8 cellular contexts compared by ENCODE assay signal in genomic region chr5:157917909-157918809, GRCh38. TPM values are rescaled to one million over a fixed set of nuclear protein-coding genes. Genes with fewer than 3 reads are reported as not detected.
DNase-seq lines count a peak whose midpoint lies in the region; ATAC-seq, FAIRE-seq and TF ChIP-seq lines count a peak whose summit lies in the region.

No MANE protein-coding gene starts in this region.

- no peaks in the 10 kb centered on the region for H3K9me3 ChIP-seq in A549

- H3K27me3 Mint-ChIP-seq in glutamatergic neuron (ENCODE audit: unreplicated experiment): no peaks in the 10 kb centered on the region

- TF ChIP-seq POLR2A in A549 (IDR thresholded peaks at IDR 0.05; ENCODE audit: low read length): no peak
- TF ChIP-seq POLR2A in GM12891 (IDR thresholded peaks at IDR 0.05; ENCODE audit: low read depth, low read length): no peak

- peaks cover 8% of the 10 kb centered on the region; the same call in 1 of the 3 replicates for H3K4me1 ChIP-seq in A549

- H3K4me1 Mint-ChIP-seq in glutamatergic neuron (ENCODE audit: low read depth, unreplicated experiment): no peaks in the 10 kb centered on the region

- TF ChIP-seq RAD21 in A549 (conservative IDR thresholded peaks at IDR 0.05 in 1 of 2, IDR thresholded peaks at IDR 0.05 in 1 of 2): peak; percentile 62 to 71

- no peak for FAIRE-seq in A549 (lab: Jason Lieb, UNC)
- FAIRE-seq in GM12891 (lab: Jason Lieb, UNC): peak; percentile 38
- FAIRE-seq in frontal cortex (lab: Jason Lieb, UNC): no peak

- no peak overlapping the region for H3K27ac Mint-ChIP-seq in glutamatergic neuron (ENCODE audit: unreplicated experiment)

- 59% methylated on average over 8 of the region's 8 CpGs for WGBS in A549 (ENCODE audit: missing lambda C conversion rate)

- H3K27ac ChIP-seq in A549 (peak overlapping the region in 1 of 2 experiments; percentile 60; a peak in 2 of 6 replicates), RWPE1 (no peak overlapping the region)

- H3K9me3 Mint-ChIP-seq in glutamatergic neuron (ENCODE audit: unreplicated experiment): no peaks in the 10 kb centered on the region

- H3K4me3 ChIP-seq in A549 (no peak overlapping the region), retinal pigment epithelial cell (ENCODE audit: low read length) (no peak overlapping the region)

- no peak overlapping the region for H3K4me2 ChIP-seq in A549

- peak; percentile 68 for TF ChIP-seq CTCF in A549 (IDR thresholded peaks at IDR 0.05)
- TF ChIP-seq CTCF in RWPE1 (conservative IDR thresholded peaks at IDR 0.05; ENCODE audit: low read depth): no peak; the same call in 1 of the 2 replicates
- peak; percentile 31 for TF ChIP-seq CTCF in glutamatergic neuron (IDR thresholded peaks at IDR 0.05; ENCODE audit: partially characterized antibody, unreplicated experiment)
- peak; percentile 67 for TF ChIP-seq CTCF in retinal pigment epithelial cell (conservative IDR thresholded peaks at IDR 0.05; ENCODE audit: low read depth, low read length)

- POLR2A ChIA-PET in A549 (lab: Yijun Ruan, JAX) (no interaction called here), RWPE1 (lab: Yijun Ruan, JAX; ENCODE audit: low non-redundant PET) (interaction anchor here (0.5 kb wide), 1 partner anchor 61 kb away, joined by 9 read pairs; no protein-coding TSS in a partner anchor)

- no peak for TF ChIP-seq EP300 in A549 (IDR thresholded peaks at IDR 0.05)

- no peak overlapping the region for H3K4me3 Mint-ChIP-seq in glutamatergic neuron (ENCODE audit: unreplicated experiment)

- H3K36me3 Mint-ChIP-seq in glutamatergic neuron (ENCODE audit: unreplicated experiment): no peaks in the 10 kb centered on the region

- DNase-seq in A549 (ENCODE audit: low read depth in 1 of 2, low spot score in 1 of 2) (peak; percentile 25 to 86), GM12891 (ENCODE audit: insufficient read length, low spot score) (no peak), RWPE1 (ENCODE audit: low spot score) (peak; percentile 46), glutamatergic neuron (peak; percentile 71), retinal pigment epithelial cell (ENCODE audit: low read depth) (peak; percentile 44), frontal cortex (ENCODE audit: low spot score in 2 of 2) (no peak)
- DNase-seq in activated effector memory CD4-positive, alpha-beta T cell treated with Interleukin-2 at 50 U/mL for 16 hours: peak; percentile 33

- ATAC-seq in A549 (peak; percentile 93 to 97), HG03439 (IDR thresholded peaks at IDR 0.05; ENCODE audit: unreplicated experiment) (peak; percentile 54)

- CTCF ChIA-PET in A549 (lab: Yijun Ruan, JAX) (interaction anchor here (0.6 to 3.0 kb wide), 24 partner anchors 9 to 385 kb away, joined by 3 to 19 read pairs (median 4); no protein-coding TSS in a partner anchor), RWPE1 (lab: Yijun Ruan, JAX) (interaction anchor here (0.7 to 1.5 kb wide), 5 partner anchors 49 to 168 kb away, joined by 3 to 6 read pairs (median 3); no protein-coding TSS in a partner anchor)

TF ChIP-seq in A549, 52 proteins besides CTCF, POLR2A, EP300 and RAD21:
- peak; percentile 83 for TF ChIP-seq SMC3 (IDR thresholded peaks at IDR 0.05)
- no peak for TF ChIP-seq HOXA7 (CRISPR knock-in tag; IDR thresholded peaks at IDR 0.05)
- no peak for TF ChIP-seq FOSL2 (IDR thresholded peaks at IDR 0.05)
- peak; percentile 32; the same call in 1 of the 2 replicates for TF ChIP-seq FOSL2 (CRISPR knock-in tag; IDR thresholded peaks at IDR 0.05)
- no peak for TF ChIP-seq JUN (IDR thresholded peaks at IDR 0.05)
- no peak for TF ChIP-seq EHMT2 (IDR thresholded peaks at IDR 0.05; ENCODE audit: low read depth)
- no peak for TF ChIP-seq USF2 (IDR thresholded peaks at IDR 0.05)
- no peak for TF ChIP-seq KDM5A (IDR thresholded peaks at IDR 0.05)
- TF ChIP-seq MAZ (IDR thresholded peaks at IDR 0.05; ENCODE audit: borderline replicate concordance, low read depth, low read length): no peak
- no peak for TF ChIP-seq HOXB13 (CRISPR knock-in tag; IDR thresholded peaks at IDR 0.05; ENCODE audit: low read depth)
- TF ChIP-seq CBX2 (IDR thresholded peaks at IDR 0.05; ENCODE audit: borderline replicate concordance, low read depth): no peak
- TF ChIP-seq MAFK (IDR thresholded peaks at IDR 0.05; ENCODE audit: partially characterized antibody): peak; percentile 92

TF ChIP-seq in GM12891, 5 proteins besides CTCF, POLR2A, EP300 and RAD21:
- TF ChIP-seq TAF1 (IDR thresholded peaks at IDR 0.05; ENCODE audit: low read depth, low read length) (no peak), POLR2AphosphoS5 (IDR thresholded peaks at IDR 0.05; ENCODE audit: low read depth, low read length) (no peak), POU2F2 (IDR thresholded peaks at IDR 0.05; ENCODE audit: low read depth, low read length) (no peak), PAX5 (IDR thresholded peaks at IDR 0.05; ENCODE audit: insufficient read depth, low read length, severe bottlenecking) (no peak), SPI1 (IDR thresholded peaks at IDR 0.05; ENCODE audit: low read depth, low read length) (no peak)

RNA-seq across cellular contexts. Expression of gene CLINT1, which starts 59.2 kb away (rescaled TPM):
- polyA plus RNA-seq in A549 (2011; rRNA removed): 185 and 240 TPM in 2 replicates
- 98.2 and 145 TPM in 2 replicates for polyA plus RNA-seq in A549 (2012; cell fraction: cytosol; rRNA removed)
- 117 and 204 TPM in 2 replicates for polyA plus RNA-seq in A549 (2012; cell fraction: nucleus; rRNA removed)
- polyA plus RNA-seq in A549 (2017; fragmentation: RNase III; extraction: RNeasy Plus Mini Kit Qiagen cat#74134 plus additional on column Dnase treatment): 89.7 to 93.1 TPM (median 92.0 TPM) in 3 replicates
- 342 and 417 TPM in 2 replicates for polyA minus RNA-seq in A549 (2011; rRNA and poly(A)+ RNA removed)
- polyA plus RNA-seq in GM12891 (2012; ENCODE audit: low read depth, missing spikeins): 21.4 TPM
- 38.0 TPM for total RNA-seq in glutamatergic neuron (ENCODE audit: unreplicated experiment)
- 56.3 TPM for total RNA-seq in frontal cortex

Comparison
In these comparisons a context has a peak if more than half of its experiments do, and no peak if none do; other contexts are left out.
1. DNase-seq: peak in A549 (2 of 2), RWPE1 (single experiment), activated effector memory CD4-positive, alpha-beta T cell treated with Interleukin-2 at 50 U/mL for 16 hours (single experiment), glutamatergic neuron (single experiment) and retinal pigment epithelial cell (single experiment); none in GM12891 (single experiment) and frontal cortex (0 of 2).